In the genomic region with DNA sequence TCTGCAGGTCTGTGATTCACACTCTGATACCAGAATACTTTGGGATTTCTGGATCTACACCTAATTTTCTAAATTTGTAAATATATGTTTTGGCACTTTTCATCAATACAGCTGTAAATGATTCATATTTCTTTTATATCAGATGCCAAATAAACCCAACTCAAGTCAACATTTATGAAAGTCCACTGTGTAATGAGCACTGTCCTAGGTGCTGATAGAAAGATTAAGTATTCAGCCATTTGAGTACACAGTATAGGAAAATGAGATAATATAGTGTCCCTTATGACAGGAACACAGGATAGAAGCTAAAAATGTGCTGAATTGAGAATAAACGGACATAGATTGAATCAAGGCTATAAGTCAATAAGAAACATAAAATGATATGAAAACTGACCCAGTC, we compare ENCODE assay signal across 15 cellular contexts. TPM values are rescaled to one million over a fixed set of nuclear protein-coding genes. Genes with fewer than 3 reads are reported as not detected.
A peak's percentile ranks its signal among the peaks of the same experiment; 100 is the strongest.
DNase-seq lines count a peak whose midpoint lies in the region; ATAC-seq, FAIRE-seq and TF ChIP-seq lines count a peak whose summit lies in the region.
"Had no signal": no experiment of that assay in that cellular context is flagged by ENCODE, and none has a peak within 500 bp of the region (broad histone marks: within the 10 kb centered on the region; RNA-seq: fewer than 3 reads in every experiment).

No MANE protein-coding gene starts in this region.

- H3K36me3 ChIP-seq in Caco-2 (ENCODE audit: control insufficient read depth, insufficient read depth, low read length) (no peaks in the 10 kb centered on the region), GM12878 (ENCODE audit: control insufficient read depth in 2 of 2, insufficient read depth in 2 of 2, low read length in 1 of 2) (peaks cover 0 to 10% of the 10 kb centered on the region in 2 experiments; a peak in 1 of 4 replicates)
- H3K36me3 ChIP-seq: BE2C had no signal

- H3K4me1 Mint-ChIP-seq in Caco-2 (ENCODE audit: low read depth, unreplicated experiment), result peaks cover 41% of the 10 kb centered on the region

- H3K4me3 Mint-ChIP-seq in Caco-2 (ENCODE audit: unreplicated experiment), result no peak overlapping the region

- H3K36me3 Mint-ChIP-seq in Caco-2 (ENCODE audit: insufficient read depth, unreplicated experiment), result peaks cover 32% of the 10 kb centered on the region

- POLR2A ChIA-PET in Caco-2 (lab: Charles Lee) (interaction anchor here (0.6 kb wide), 1 partner anchor 50 kb away, joined by 5 read pairs; no protein-coding TSS in a partner anchor), GM12878 (lab: Charles Lee) (interaction anchor here (0.5 to 1.3 kb wide), 3 partner anchors 11 to 313 kb away, joined by 3 to 5 read pairs (median 4); no protein-coding TSS in a partner anchor)

- TF ChIP-seq RAD21 in Ishikawa (IDR thresholded peaks at IDR 0.05; ENCODE audit: low read depth) (no peak), GM12878 (IDR thresholded peaks at IDR 0.05; ENCODE audit: insufficient read depth, low read depth, low read length) (no peak)

- no peak overlapping the region for H3K4me2 ChIP-seq in GM12878 (ENCODE audit: control insufficient read depth, insufficient read depth)

- no peak overlapping the region for H3K9ac ChIP-seq in GM12878 (ENCODE audit: control insufficient read depth, insufficient read depth, low read length)
- H3K9ac ChIP-seq: GM23248 had no signal

- SMC1A ChIA-PET in GM12878 (lab: Charles Lee; ENCODE audit: uncharacterized antibody, unreplicated experiment), result interaction anchor here (0.9 to 1.3 kb wide), 4 partner anchors 11 to 356 kb away, joined by 3 read pairs; a partner anchor contains a TSS

- H3K27ac Mint-ChIP-seq in Caco-2 (ENCODE audit: unreplicated experiment), result peak overlapping the region; percentile 31

- 100% methylated on average over 1 of the region's 1 CpG for WGBS in GM12878 (ENCODE audit: insufficient coverage, insufficient replicate concordance, low lambda C conversion rate, missing lambda C conversion rate)

- FAIRE-seq in GM12878 (lab: Jason Lieb, UNC), result no peak
- FAIRE-seq: A204.1, GM18507 had no signal

- RAD21 ChIA-PET in GM12878 (lab: Charles Lee; ENCODE audit: unreplicated experiment), result no interaction called here

- no peak for TF ChIP-seq POLR2A in GM12878 (IDR thresholded peaks at IDR 0.05; ENCODE audit: low read depth, low read length)

- no peak overlapping the region for H3K27ac ChIP-seq in GM12878 (ENCODE audit: control insufficient read depth, insufficient read depth)
- H3K27ac ChIP-seq: C4-2B, GM23248 had no signal

- no peak for TF ChIP-seq EP300 in Ishikawa (IDR thresholded peaks at IDR 0.05; ENCODE audit: borderline replicate concordance)
- TF ChIP-seq EP300 in GM12878 (IDR thresholded peaks at IDR 0.05; ENCODE audit: borderline replicate concordance in 1 of 2, control insufficient read depth in 1 of 2, low read depth in 2 of 2, low read length in 2 of 2), result no peak

- no peak overlapping the region for H2AFZ ChIP-seq in GM12878 (ENCODE audit: control insufficient read depth, low read depth, low read length)
- H2AFZ ChIP-seq: GM23248 had no signal

- TF ChIP-seq CTCF in Caco-2 (IDR thresholded peaks at IDR 0.05; ENCODE audit: insufficient read depth in 1 of 2, low read depth in 1 of 2, low read length in 1 of 2, severe bottlenecking in 1 of 2, unreplicated experiment in 1 of 2) (no peak), GM12878 (IDR thresholded peaks at IDR 0.05 in 2 of 3, conservative IDR thresholded peaks at IDR 0.05 in 1 of 3; ENCODE audit: control insufficient read depth in 2 of 3, extremely low read depth in 1 of 3, insufficient read depth in 1 of 3, low read depth in 3 of 3, low read length in 3 of 3) (no peak)

- BruUV-seq in Caco-2 (replicated peaks; lab: Mats Ljungman, UMichigan) (no TSS peak), GM12878 (replicated peaks; lab: Mats Ljungman, UMichigan) (no TSS peak)

- in situ Hi-C loops in GM12878 (cut with MboI), result no loop called here

- peaks cover 93% of the 10 kb centered on the region for H3K79me2 ChIP-seq in GM12878 (ENCODE audit: control insufficient read depth, insufficient read depth, low read length)

- H4K20me1 ChIP-seq in GM12878 (ENCODE audit: control insufficient read depth, insufficient read depth), result no peaks in the 10 kb centered on the region

- H3K27me3 ChIP-seq in Caco-2 (replicated peaks; ENCODE audit: control insufficient read depth, insufficient read depth, low read length) (no peaks in the 10 kb centered on the region), GM12878 (replicated peaks in 1 of 2; ENCODE audit: control insufficient read depth in 2 of 2, insufficient read depth in 2 of 2, low read length in 1 of 2) (no peaks in the 10 kb centered on the region)
- H3K27me3 ChIP-seq: BE2C had no signal

- ATAC-seq in GM12878 (no peak), HG02588 (IDR thresholded peaks at IDR 0.05; ENCODE audit: unreplicated experiment) (no peak)

- CTCF ChIA-PET in Caco-2 (lab: Charles Lee), result interaction anchor here (1.2 kb wide), 1 partner anchor 9 kb away, joined by 3 read pairs; no protein-coding TSS in a partner anchor
- CTCF ChIA-PET in GM12878 (lab: Yijun Ruan, JAX), result no interaction called here

- H3K4me3 ChIP-seq in Caco-2 (ENCODE audit: low read depth, low read length) (no peak overlapping the region), GM12878 (no peak overlapping the region)
- H3K4me3 ChIP-seq: GM23248 had no signal

- no peaks in the 10 kb centered on the region for H3K27me3 Mint-ChIP-seq in Caco-2 (ENCODE audit: insufficient read depth, unreplicated experiment)
- H3K27me3 Mint-ChIP-seq: CD4-positive, alpha-beta memory T cell had no signal

- no peak for DNase-seq in Caco-2
- DNase-seq in GM12878 (ENCODE audit: low read depth, low spot score), result no peak
- DNase-seq in iris pigment epithelial cell (ENCODE audit: low read depth), result peak; percentile 2
- DNase-seq in DMS153 (lab: John Stamatoyannopoulos, UW), result no peak
- no peak for DNase-seq in NCI-H226
- DNase-seq: BE2C; CD4-positive, alpha-beta memory T cell; H7; KBM-7 had no signal

- intact Hi-C loops in Caco-2 (cut with micrococcal nuclease; ENCODE audit: unreplicated experiment), result no loop called here
- intact Hi-C loops in GM12878 (cut with micrococcal nuclease; ENCODE audit: unreplicated experiment), result no loop called here

- H3K4me1 ChIP-seq in Caco-2, result peaks cover 40% of the 10 kb centered on the region
- H3K4me1 ChIP-seq in GM12878 (ENCODE audit: control insufficient read depth, insufficient read depth, low read length), result no peaks in the 10 kb centered on the region
- H3K4me1 ChIP-seq: BE2C had no signal

- no peaks in the 10 kb centered on the region for H3K9me3 Mint-ChIP-seq in Caco-2 (ENCODE audit: unreplicated experiment)

- H3K9me3 ChIP-seq in Caco-2 (no peaks in the 10 kb centered on the region), GM12878 (replicated peaks; ENCODE audit: control insufficient read depth, insufficient read depth, low read length) (no peaks in the 10 kb centered on the region)
- H3K9me3 ChIP-seq: BE2C had no signal

RNA-seq across cellular contexts. Expression of a gene that starts 6.4 kb away (rescaled TPM):
- 203 and 240 TPM in 2 replicates for total RNA-seq in Caco-2 (2022)
- total RNA-seq in GM12878 (2013; cell fraction: nucleolus; rRNA removed), result 44.3 and 46.5 TPM in 2 replicates
- 93.8 and 100 TPM in 2 replicates for total RNA-seq in GM12878 (2014; rRNA removed)
- 101 TPM in 2 replicates for total RNA-seq in GM12878 (2014; rRNA removed; fragmentation: Illumina TruSeq; extraction: Trizol)
- total RNA-seq in GM12878 (2021), result 125 and 128 TPM in 2 replicates
- 48.1 TPM for polyA plus RNA-seq in GM12878 (2011; ENCODE audit: low read depth)
- polyA plus RNA-seq in GM12878 (2011; rRNA removed), result 98.7 and 112 TPM in 2 replicates
- polyA plus RNA-seq in GM12878 (2011; cell fraction: cytosol; rRNA removed), result 75.3 and 89.2 TPM in 2 replicates
- 72.4 and 75.5 TPM in 2 replicates for polyA plus RNA-seq in GM12878 (2011; cell fraction: nucleus; rRNA removed)
- 58.3 and 63.7 TPM in 2 replicates for polyA plus RNA-seq in GM12878 (2012)
- 123 and 131 TPM in 2 replicates for polyA plus RNA-seq in GM12878 (2014; fragmentation: Illumina TruSeq; extraction: Trizol)
- 10 to 100 TPM; 70.6 to 75.8 TPM for polyA plus RNA-seq in GM12878 (2014; fragmentation: Nextera tagmentation; extraction: Ambion mirVana)
- 95.7 and 113 TPM in 2 replicates for polyA plus RNA-seq in GM12878 (2014; rRNA removed)
- 100 to 1,000 TPM; 177 to 184 TPM for polyA plus RNA-seq in GM12878 (2016; fragmentation: Nextera tagmentation; extraction: Ambion mirVana)
- polyA minus RNA-seq in GM12878 (2011; rRNA and poly(A)+ RNA removed), result 75.4 and 87.9 TPM in 2 replicates
- 31.1 and 43.9 TPM in 2 replicates for polyA minus RNA-seq in GM12878 (2011; cell fraction: cytosol; rRNA and poly(A)+ RNA removed)
- 21.6 and 28.9 TPM in 2 replicates for polyA minus RNA-seq in GM12878 (2011; cell fraction: nucleus; rRNA and poly(A)+ RNA removed)

RNA-seq across cellular contexts. Expression of a gene that starts 25.9 kb away (rescaled TPM):
- total RNA-seq in Caco-2 (2022), result 2.0 and 2.1 TPM in 2 replicates
- total RNA-seq in GM12878 (2013; cell fraction: nucleolus; rRNA removed), result 13.5 and 14.6 TPM in 2 replicates
- 1.6 and 2.1 TPM in 2 replicates for total RNA-seq in GM12878 (2014; rRNA removed)
- 1.8 and 2.0 TPM in 2 replicates for total RNA-seq in GM12878 (2014; rRNA removed; fragmentation: Illumina TruSeq; extraction: Trizol)
- 1.2 and 1.5 TPM in 2 replicates for total RNA-seq in GM12878 (2021)
- 1.1 TPM for polyA plus RNA-seq in GM12878 (2011; ENCODE audit: low read depth)
- 2.1 and 3.2 TPM in 2 replicates for polyA plus RNA-seq in GM12878 (2011; rRNA removed)
- polyA plus RNA-seq in GM12878 (2011; cell fraction: cytosol; rRNA removed), result 1.1 and 1.2 TPM in 2 replicates
- polyA plus RNA-seq in GM12878 (2011; cell fraction: nucleus; rRNA removed), result 6.6 and 7.3 TPM in 2 replicates
- 0.97 and 1.8 TPM in 2 replicates for polyA plus RNA-seq in GM12878 (2012)
- 1.5 TPM in 2 replicates for polyA plus RNA-seq in GM12878 (2014; fragmentation: Illumina TruSeq; extraction: Trizol)
- under 1 TPM; 0.39 to 0.84 TPM for polyA plus RNA-seq in GM12878 (2014; fragmentation: Nextera tagmentation; extraction: Ambion mirVana)
- polyA plus RNA-seq in GM12878 (2014; rRNA removed), result 1.9 and 2.5 TPM in 2 replicates
- polyA plus RNA-seq in GM12878 (2016; fragmentation: Nextera tagmentation; extraction: Ambion mirVana), result under 1 TPM; 0.06 to 0.59 TPM
- 2.0 and 3.8 TPM in 2 replicates for polyA minus RNA-seq in GM12878 (2011; rRNA and poly(A)+ RNA removed)
- polyA minus RNA-seq in GM12878 (2011; cell fraction: cytosol; rRNA and poly(A)+ RNA removed), result not detected in 2 replicates
- 3.3 and 4.3 TPM in 2 replicates for polyA minus RNA-seq in GM12878 (2011; cell fraction: nucleus; rRNA and poly(A)+ RNA removed)

RNA-seq across cellular contexts. Expression of a gene that starts 48.8 kb away (rescaled TPM):
- 0.26 and 0.39 TPM in 2 replicates for total RNA-seq in Caco-2 (2022)
- 2.0 and 2.7 TPM in 2 replicates for total RNA-seq in GM12878 (2013; cell fraction: nucleolus; rRNA removed)
- total RNA-seq in GM12878 (2014; rRNA removed), result 0.34 and 0.38 TPM in 2 replicates
- 0.36 and 0.46 TPM in 2 replicates for total RNA-seq in GM12878 (2014; rRNA removed; fragmentation: Illumina TruSeq; extraction: Trizol)
- total RNA-seq in GM12878 (2021), result 0.51 and 0.58 TPM in 2 replicates
- polyA plus RNA-seq in GM12878 (2011; ENCODE audit: low read depth), result 0.55 TPM
- polyA plus RNA-seq in GM12878 (2011; rRNA removed), result 0.72 TPM in 2 replicates
- polyA plus RNA-seq in GM12878 (2011; cell fraction: cytosol; rRNA removed), result 0.12 and 0.27 TPM in 2 replicates
- polyA plus RNA-seq in GM12878 (2011; cell fraction: nucleus; rRNA removed), result 1.5 and 1.8 TPM in 2 replicates
- polyA plus RNA-seq in GM12878 (2012), result 0.60 and 0.69 TPM in 2 replicates
- 0.44 and 0.57 TPM in 2 replicates for polyA plus RNA-seq in GM12878 (2014; fragmentation: Illumina TruSeq; extraction: Trizol)
- under 1 TPM; 0.21 to 0.46 TPM for polyA plus RNA-seq in GM12878 (2014; fragmentation: Nextera tagmentation; extraction: Ambion mirVana)
- polyA plus RNA-seq in GM12878 (2014; rRNA removed), result 0.58 and 1.1 TPM in 2 replicates
- polyA plus RNA-seq in GM12878 (2016; fragmentation: Nextera tagmentation; extraction: Ambion mirVana), result under 1 TPM; 0.32 to 0.37 TPM
- 0.21 and 0.22 TPM in 2 replicates for polyA minus RNA-seq in GM12878 (2011; rRNA and poly(A)+ RNA removed)
- polyA minus RNA-seq in GM12878 (2011; cell fraction: cytosol; rRNA and poly(A)+ RNA removed), result 0.27 TPM in 1 of 2 replicates, not detected in the other
- 0.57 and 0.60 TPM in 2 replicates for polyA minus RNA-seq in GM12878 (2011; cell fraction: nucleus; rRNA and poly(A)+ RNA removed)
